ENCODE assay signal across 22 cellular contexts in genomic region chr13:73110814-73111213, GRCh38.
"Had no signal": no experiment of that assay in that cellular context is flagged by ENCODE, and none has a peak within 500 bp of the region (broad histone marks: within the 10 kb centered on the region; RNA-seq: fewer than 3 reads in every experiment).

No MANE protein-coding gene starts in this region.

- H3K27ac ChIP-seq: dorsolateral prefrontal cortex, gastrocnemius medialis, parathyroid adenoma, spleen had no signal

- H3K4me3 ChIP-seq: dorsolateral prefrontal cortex, gastrocnemius medialis, spleen had no signal

- H2AFZ ChIP-seq: parathyroid adenoma had no signal

- H3K9ac ChIP-seq: parathyroid adenoma had no signal

- H3K36me3 Mint-ChIP-seq: brain; naive thymus-derived CD4-positive, alpha-beta T cell; stimulated activated memory B cell treated with anti-CD40 and anti-IgM and Interleukin-4, amounts not matched to agents 10 μg/mL and 1 μg/mL and 100 μg/mL, for 72 hours had no signal

- H3K27me3 Mint-ChIP-seq: activated CD4-positive, alpha-beta T cell treated with anti-CD3 and anti-CD28 coated beads, Interleukin-2, amount 10 ng/mL, durations not matched to agents 7 days and 5 days; stimulated activated memory B cell treated with anti-CD40 and anti-IgM and Interleukin-4, amounts not matched to agents 10 μg/mL and 1 μg/mL and 100 μg/mL, for 72 hours had no signal

- ATAC-seq: activated T-cell treated with anti-CD3 and anti-CD28 coated beads, Interleukin-2, amount 50 U/mL, for 4 hours; gastrocnemius medialis; left ventricle myocardium superior; naive thymus-derived CD4-positive, alpha-beta T cell; stimulated activated memory B cell treated with anti-CD40 and anti-IgM and Interleukin-4, amounts not matched to agents 10 μg/mL and 1 μg/mL and 100 μg/mL, for 72 hours had no signal

- H3K4me3 Mint-ChIP-seq: activated CD4-positive, alpha-beta T cell treated with anti-CD3 and anti-CD28 coated beads, Interleukin-2, amount 10 ng/mL, durations not matched to agents 7 days and 5 days; activated naive CD4-positive, alpha-beta T cell treated with anti-CD3 and anti-CD28 coated beads for 36 hours; activated T-cell treated with anti-CD3 and anti-CD28 coated beads, Interleukin-2, amount 50 U/mL, for 4 hours; brain; naive thymus-derived CD4-positive, alpha-beta T cell; stimulated activated memory B cell treated with anti-CD40 and anti-IgM and Interleukin-4, amounts not matched to agents 10 μg/mL and 1 μg/mL and 100 μg/mL, for 72 hours; T-helper 1 cell treated with Interleukin-12 subunit alpha and Interleukin-12 subunit beta and Interleukin-4 antibody, amounts not matched to agents 30 μg/mL and 1 μg/mL, for 36 hours had no signal

- H3K36me3 ChIP-seq: gastrocnemius medialis, spleen had no signal

- DNase-seq: activated CD4-positive, alpha-beta T cell treated with anti-CD3 and anti-CD28 coated beads, Interleukin-2, amount 10 ng/mL, durations not matched to agents 7 days and 5 days; activated CD8-positive, alpha-beta memory T cell treated with anti-CD3 and anti-CD28 coated beads, Interleukin-2, amount 50 U/mL, for 4 hours; activated naive CD4-positive, alpha-beta T cell treated with anti-CD3 and anti-CD28 coated beads for 36 hours; activated T-cell treated with anti-CD3 and anti-CD28 coated beads, Interleukin-2, amount 50 U/mL, for 4 hours; anterior cingulate cortex; central memory CD4-positive, alpha-beta T cell; dorsolateral prefrontal cortex; erythroblast; gastrocnemius medialis; head of caudate nucleus; kidney glomerular epithelial cell; left ventricle myocardium superior; mesenchymal stem cell; naive thymus-derived CD4-positive, alpha-beta T cell; spleen; stimulated activated CD4-positive, alpha-beta T cell treated with anti-CD3 and anti-CD28 coated beads, Interleukin-4, amount 100 ng/mL, for 4 hours had no signal

- FAIRE-seq: colon, urothelium cell line had no signal

- H3K27me3 ChIP-seq: gastrocnemius medialis, spleen had no signal

- H3K27ac Mint-ChIP-seq: activated CD4-positive, alpha-beta T cell treated with anti-CD3 and anti-CD28 coated beads, Interleukin-2, amount 10 ng/mL, durations not matched to agents 7 days and 5 days; activated naive CD4-positive, alpha-beta T cell treated with anti-CD3 and anti-CD28 coated beads for 36 hours; brain; naive thymus-derived CD4-positive, alpha-beta T cell; stimulated activated memory B cell treated with anti-CD40 and anti-IgM and Interleukin-4, amounts not matched to agents 10 μg/mL and 1 μg/mL and 100 μg/mL, for 72 hours; T-helper 1 cell treated with Interleukin-12 subunit alpha and Interleukin-12 subunit beta and Interleukin-4 antibody, amounts not matched to agents 30 μg/mL and 1 μg/mL, for 36 hours had no signal

- H3K4me1 Mint-ChIP-seq: activated CD4-positive, alpha-beta T cell treated with anti-CD3 and anti-CD28 coated beads, Interleukin-2, amount 10 ng/mL, durations not matched to agents 7 days and 5 days; naive thymus-derived CD4-positive, alpha-beta T cell; stimulated activated memory B cell treated with anti-CD40 and anti-IgM and Interleukin-4, amounts not matched to agents 10 μg/mL and 1 μg/mL and 100 μg/mL, for 72 hours had no signal

- H3K4me1 ChIP-seq: gastrocnemius medialis, parathyroid adenoma, spleen had no signal

- H3K9me3 ChIP-seq: gastrocnemius medialis, spleen had no signal

- H3K79me2 ChIP-seq: parathyroid adenoma had no signal

- H3K9me3 Mint-ChIP-seq: activated CD4-positive, alpha-beta T cell treated with anti-CD3 and anti-CD28 coated beads, Interleukin-2, amount 10 ng/mL, durations not matched to agents 7 days and 5 days; activated naive CD4-positive, alpha-beta T cell treated with anti-CD3 and anti-CD28 coated beads for 36 hours; activated T-cell treated with anti-CD3 and anti-CD28 coated beads, Interleukin-2, amount 50 U/mL, for 4 hours; brain; naive thymus-derived CD4-positive, alpha-beta T cell; T-helper 1 cell treated with Interleukin-12 subunit alpha and Interleukin-12 subunit beta and Interleukin-4 antibody, amounts not matched to agents 30 μg/mL and 1 μg/mL, for 36 hours had no signal
